In the genomic region with DNA sequence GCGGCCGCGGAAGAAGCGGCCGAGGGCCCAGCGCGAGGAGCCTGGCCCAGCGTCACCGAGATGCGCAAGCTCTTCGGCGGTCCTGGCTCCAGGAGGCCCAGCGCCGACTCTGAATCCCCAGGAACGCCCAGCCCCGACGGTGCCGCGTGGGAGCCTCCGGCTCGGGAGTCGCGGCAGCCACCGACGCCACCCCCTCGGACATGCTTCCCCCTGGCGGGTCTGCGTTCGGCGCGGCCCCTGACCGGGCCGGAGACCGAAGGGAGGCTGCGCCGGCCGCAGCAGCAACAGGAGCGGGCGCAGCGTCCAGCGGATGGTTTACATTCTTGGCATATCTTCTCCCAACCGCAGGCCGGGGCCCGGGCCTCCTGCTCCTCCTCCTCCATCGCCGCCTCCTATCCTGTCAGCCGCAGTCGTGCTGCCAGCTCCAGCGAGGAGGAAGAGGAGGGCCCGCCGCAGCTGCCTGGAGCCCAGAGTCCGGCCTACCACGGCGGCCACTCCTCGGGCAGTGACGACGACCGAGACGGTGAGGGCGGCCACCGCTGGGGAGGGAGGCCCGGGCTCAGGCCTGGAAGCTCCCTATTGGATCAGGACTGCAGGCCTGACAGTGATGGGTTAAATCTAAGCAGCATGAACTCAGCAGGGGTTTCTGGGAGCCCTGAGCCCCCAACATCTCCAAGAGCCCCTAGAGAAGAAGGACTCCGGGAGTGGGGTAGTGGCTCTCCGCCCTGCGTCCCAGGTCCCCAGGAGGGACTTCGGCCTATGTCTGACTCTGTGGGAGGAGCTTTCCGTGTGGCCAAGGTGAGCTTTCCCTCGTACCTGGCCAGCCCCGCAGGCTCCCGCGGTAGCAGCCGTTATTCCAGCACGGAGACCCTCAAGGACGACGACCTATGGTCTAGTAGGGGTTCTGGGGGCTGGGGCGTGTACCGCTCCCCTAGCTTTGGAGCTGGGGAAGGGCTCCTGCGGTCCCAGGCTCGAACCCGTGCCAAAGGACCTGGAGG, we compare ENCODE assay signal across 1 cellular context.
TF ChIP-seq lines count a peak whose summit lies in the region.

No MANE protein-coding gene starts in this region.

TF ChIP-seq in HEK293, 187 proteins besides CTCF, POLR2A, EP300 and RAD21 (continued from another document and continues in another):
- TF ChIP-seq, protein P1, sequence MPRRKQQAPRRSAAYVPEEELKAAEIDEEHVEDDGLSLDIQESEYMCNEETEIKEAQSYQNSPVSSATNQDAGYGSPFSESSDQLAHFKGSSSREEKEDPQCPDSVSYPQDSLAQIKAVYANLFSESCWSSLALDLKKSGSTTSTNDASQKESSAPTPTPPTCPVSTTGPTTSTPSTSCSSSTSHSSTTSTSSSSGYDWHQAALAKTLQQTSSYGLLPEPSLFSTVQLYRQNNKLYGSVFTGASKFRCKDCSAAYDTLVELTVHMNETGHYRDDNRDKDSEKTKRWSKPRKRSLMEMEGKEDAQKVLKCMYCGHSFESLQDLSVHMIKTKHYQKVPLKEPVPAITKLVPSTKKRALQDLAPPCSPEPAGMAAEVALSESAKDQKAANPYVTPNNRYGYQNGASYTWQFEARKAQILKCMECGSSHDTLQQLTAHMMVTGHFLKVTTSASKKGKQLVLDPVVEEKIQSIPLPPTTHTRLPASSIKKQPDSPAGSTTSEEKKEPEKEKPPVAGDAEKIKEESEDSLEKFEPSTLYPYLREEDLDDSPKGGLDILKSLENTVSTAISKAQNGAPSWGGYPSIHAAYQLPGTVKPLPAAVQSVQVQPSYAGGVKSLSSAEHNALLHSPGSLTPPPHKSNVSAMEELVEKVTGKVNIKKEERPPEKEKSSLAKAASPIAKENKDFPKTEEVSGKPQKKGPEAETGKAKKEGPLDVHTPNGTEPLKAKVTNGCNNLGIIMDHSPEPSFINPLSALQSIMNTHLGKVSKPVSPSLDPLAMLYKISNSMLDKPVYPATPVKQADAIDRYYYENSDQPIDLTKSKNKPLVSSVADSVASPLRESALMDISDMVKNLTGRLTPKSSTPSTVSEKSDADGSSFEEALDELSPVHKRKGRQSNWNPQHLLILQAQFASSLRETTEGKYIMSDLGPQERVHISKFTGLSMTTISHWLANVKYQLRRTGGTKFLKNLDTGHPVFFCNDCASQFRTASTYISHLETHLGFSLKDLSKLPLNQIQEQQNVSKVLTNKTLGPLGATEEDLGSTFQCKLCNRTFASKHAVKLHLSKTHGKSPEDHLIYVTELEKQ (tag by site-specific recombination; IDR thresholded peaks at IDR 0.05; ENCODE audit: borderline replicate concordance) = no peak
- TF ChIP-seq KLF17 (tag by site-specific recombination; IDR thresholded peaks at IDR 0.05) (no peak; the same call in 1 of the 2 replicates), ZNF433 (tag by site-specific recombination; IDR thresholded peaks at IDR 0.05; ENCODE audit: low read depth) (no peak), ZBTB20 (tag by site-specific recombination; IDR thresholded peaks at IDR 0.05) (peak; percentile 85), ZNF18 (tag by site-specific recombination; IDR thresholded peaks at IDR 0.05) (no peak), ZNF280D (tag by site-specific recombination; IDR thresholded peaks at IDR 0.05) (no peak), ZFP37 (tag by site-specific recombination; IDR thresholded peaks at IDR 0.05) (peak; percentile 22; the same call in 1 of the 2 replicates), PRDM10 (tag by site-specific recombination; IDR thresholded peaks at IDR 0.05) (no peak), PRDM2 (tag by site-specific recombination; IDR thresholded peaks at IDR 0.05; ENCODE audit: borderline replicate concordance) (no peak), ZNF223 (tag by site-specific recombination; IDR thresholded peaks at IDR 0.05) (no peak), ZNF777 (tag by site-specific recombination; IDR thresholded peaks at IDR 0.05; ENCODE audit: borderline replicate concordance) (peak; percentile 93; the same call in 1 of the 2 replicates), SALL2 (tag by site-specific recombination; IDR thresholded peaks at IDR 0.05; ENCODE audit: borderline replicate concordance) (no peak), YY2 (tag by site-specific recombination; IDR thresholded peaks at IDR 0.05) (no peak), ZNF202 (tag by site-specific recombination; IDR thresholded peaks at IDR 0.05; ENCODE audit: borderline replicate concordance) (no peak), ZIC2 (tag by site-specific recombination; IDR thresholded peaks at IDR 0.05) (peak; percentile 16; the same call in 1 of the 2 replicates), ZNF354C (tag by site-specific recombination; IDR thresholded peaks at IDR 0.05; ENCODE audit: borderline replicate concordance, low read depth) (no peak), ZNF133 (tag by site-specific recombination; IDR thresholded peaks at IDR 0.05) (no peak)
- TF ChIP-seq, protein P2, sequence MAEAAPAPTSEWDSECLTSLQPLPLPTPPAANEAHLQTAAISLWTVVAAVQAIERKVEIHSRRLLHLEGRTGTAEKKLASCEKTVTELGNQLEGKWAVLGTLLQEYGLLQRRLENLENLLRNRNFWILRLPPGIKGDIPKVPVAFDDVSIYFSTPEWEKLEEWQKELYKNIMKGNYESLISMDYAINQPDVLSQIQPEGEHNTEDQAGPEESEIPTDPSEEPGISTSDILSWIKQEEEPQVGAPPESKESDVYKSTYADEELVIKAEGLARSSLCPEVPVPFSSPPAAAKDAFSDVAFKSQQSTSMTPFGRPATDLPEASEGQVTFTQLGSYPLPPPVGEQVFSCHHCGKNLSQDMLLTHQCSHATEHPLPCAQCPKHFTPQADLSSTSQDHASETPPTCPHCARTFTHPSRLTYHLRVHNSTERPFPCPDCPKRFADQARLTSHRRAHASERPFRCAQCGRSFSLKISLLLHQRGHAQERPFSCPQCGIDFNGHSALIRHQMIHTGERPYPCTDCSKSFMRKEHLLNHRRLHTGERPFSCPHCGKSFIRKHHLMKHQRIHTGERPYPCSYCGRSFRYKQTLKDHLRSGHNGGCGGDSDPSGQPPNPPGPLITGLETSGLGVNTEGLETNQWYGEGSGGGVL (tag by site-specific recombination; IDR thresholded peaks at IDR 0.05) = no peak
- TF ChIP-seq, protein P3, sequence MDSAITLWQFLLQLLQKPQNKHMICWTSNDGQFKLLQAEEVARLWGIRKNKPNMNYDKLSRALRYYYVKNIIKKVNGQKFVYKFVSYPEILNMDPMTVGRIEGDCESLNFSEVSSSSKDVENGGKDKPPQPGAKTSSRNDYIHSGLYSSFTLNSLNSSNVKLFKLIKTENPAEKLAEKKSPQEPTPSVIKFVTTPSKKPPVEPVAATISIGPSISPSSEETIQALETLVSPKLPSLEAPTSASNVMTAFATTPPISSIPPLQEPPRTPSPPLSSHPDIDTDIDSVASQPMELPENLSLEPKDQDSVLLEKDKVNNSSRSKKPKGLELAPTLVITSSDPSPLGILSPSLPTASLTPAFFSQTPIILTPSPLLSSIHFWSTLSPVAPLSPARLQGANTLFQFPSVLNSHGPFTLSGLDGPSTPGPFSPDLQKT (IDR thresholded peaks at IDR 0.05; ENCODE audit: borderline replicate concordance, low read depth, low read length) = no peak
